8 cellular contexts compared by ENCODE assay signal in genomic region chr16:637081-638018, GRCh38. TPM values are rescaled to one million over a fixed set of nuclear protein-coding genes. Genes with fewer than 3 reads are reported as not detected.
DNase-seq lines count a peak whose midpoint lies in the region; ATAC-seq, FAIRE-seq and TF ChIP-seq lines count a peak whose summit lies in the region.

No MANE protein-coding gene starts in this region.

- H3K9me3 ChIP-seq in IMR-90 (ENCODE audit: control insufficient read depth, insufficient read depth, low read length): no peaks in the 10 kb centered on the region

- H2BK15ac ChIP-seq in IMR-90 (ENCODE audit: low read depth, low read length): no peak overlapping the region

- no peak overlapping the region; the same call in 1 of the 2 replicates for H3K27ac ChIP-seq in IMR-90 (ENCODE audit: insufficient read depth, low read length)

- no peak overlapping the region for H3K56ac ChIP-seq in IMR-90 (ENCODE audit: extremely low read depth, insufficient read depth, low read length)

- peak overlapping the region; percentile 32; the same call in 1 of the 2 replicates for H4K5ac ChIP-seq in IMR-90 (ENCODE audit: low read depth, low read length)

- H2AK9ac ChIP-seq in IMR-90 (replicated peaks; ENCODE audit: low read depth, low read length, poor library complexity): peak overlapping the region; percentile 47

- H4K91ac ChIP-seq in IMR-90 (ENCODE audit: insufficient read depth, low read depth, low read length): no peak overlapping the region

- CTCF ChIA-PET in IMR-90 (lab: Yijun Ruan, JAX): no interaction called here

- in situ Hi-C loops in IMR-90 (cut with MboI; ENCODE audit: low sequenced_read_pairs): no loop called here

- H2BK120ac ChIP-seq in IMR-90 (ENCODE audit: low read depth, low read length): no peak overlapping the region

- peaks cover 12% of the 10 kb centered on the region; the same call in 1 of the 2 replicates for H3K36me3 ChIP-seq in IMR-90 (ENCODE audit: control insufficient read depth, insufficient read depth, low read length)

- FAIRE-seq in D721Med (lab: Jason Lieb, UNC): no peak

- H3K4me2 ChIP-seq in IMR-90 (ENCODE audit: low read depth, low read length): peak overlapping the region; percentile 89

- peaks cover 8% of the 10 kb centered on the region; the same call in 1 of the 2 replicates for H3K9me1 ChIP-seq in IMR-90 (ENCODE audit: insufficient read depth, low read length)

- intact Hi-C loops in IMR-90 (cut with micrococcal nuclease): loop anchor here (2.0 to 5.0 kb wide), 2 partner anchors 49 to 110 kb away; partner anchors contain the start of gene CAPN15

- ATAC-seq in IMR-90 (ENCODE audit: low read depth) (peak; percentile 70), left lobe of liver (peak; percentile 75), GM19035 (IDR thresholded peaks at IDR 0.05; ENCODE audit: unreplicated experiment) (no peak), HG03378 (IDR thresholded peaks at IDR 0.05; ENCODE audit: unreplicated experiment) (no peak)

- no TSS peak for BruUV-seq in IMR-90 (replicated peaks; lab: Mats Ljungman, UMichigan)

- peak; percentile 99 for DNase-seq in D721Med (ENCODE audit: insufficient read length, low spot score)
- DNase-seq in IMR-90: peak; percentile 81
- DNase-seq in activated CD4-positive, alpha-beta T cell treated with anti-CD3 and anti-CD28 coated beads for 24 hours (ENCODE audit: low read depth in 2 of 2): peak; percentile 84 to 86
- DNase-seq in choroid plexus epithelial cell (ENCODE audit: low read depth): peak; percentile 92
- DNase-seq in left lobe of liver (ENCODE audit: low spot score): no peak
- peak; percentile 88 for DNase-seq in stimulated activated CD4-positive, alpha-beta T cell treated with anti-CD3 and anti-CD28 coated beads, Interleukin-1b, Interleukin-23, amount 100 ng/mL, for 48 hours

- H4K8ac ChIP-seq in IMR-90 (ENCODE audit: low read depth in 2 of 2, low read length in 2 of 2): peak overlapping the region in 1 of 2 experiments; percentile 70; a peak in 1 of 4 replicates

- WGBS in IMR-90 (ENCODE audit: extremely low coverage in 2 of 2, insufficient read length in 1 of 2), 2 experiments: 29% methylated on average over 15 of the region's 53 CpGs; no CpG with 5 or more reads in 1 of the 2 experiments

- H2AK5ac ChIP-seq in IMR-90 (ENCODE audit: low read depth, low read length): 0 out of 2 replicates have a peak overlapping the region, but pooled peaks have one; percentile 11

- TF ChIP-seq CTCF in D721Med (IDR thresholded peaks at IDR 0.05; ENCODE audit: insufficient read depth, missing control alignments) (no peak), IMR-90 (conservative IDR thresholded peaks at IDR 0.05; ENCODE audit: low read depth, low read length) (no peak), choroid plexus epithelial cell (conservative IDR thresholded peaks at IDR 0.05; ENCODE audit: low read depth, low read length) (no peak)

- H4K20me1 ChIP-seq in IMR-90 (ENCODE audit: insufficient read depth, low read length): peaks cover 4% of the 10 kb centered on the region

- POLR2A ChIA-PET in IMR-90 (lab: Charles Lee; ENCODE audit: unreplicated experiment): no interaction called here

- peak overlapping the region; percentile 93; the same call in 1 of the 2 replicates for H3K9ac ChIP-seq in IMR-90 (ENCODE audit: low read depth, low read length)

- peaks cover 0 to 27% of the 10 kb centered on the region in 2 experiments; a peak in 2 of 4 replicates for H3K79me1 ChIP-seq in IMR-90 (ENCODE audit: low read depth in 1 of 2, low read length in 2 of 2)

- dilution Hi-C loops in IMR-90 (cut with HindIII; ENCODE audit: low sequenced_read_pairs, unreplicated experiment): no loop called here

- H2AFZ ChIP-seq in IMR-90 (replicated peaks; ENCODE audit: low read length, poor library complexity): peak overlapping the region; percentile 100

- no peak overlapping the region for H3K18ac ChIP-seq in IMR-90 (ENCODE audit: low read depth, low read length)

- H2BK20ac ChIP-seq in IMR-90 (ENCODE audit: low read depth, low read length): no peak overlapping the region

- H3K27me3 ChIP-seq in IMR-90 (ENCODE audit: control insufficient read depth, insufficient read depth, low read length): no peaks in the 10 kb centered on the region

- no peak for TF ChIP-seq POLR2A in IMR-90 (IDR thresholded peaks at IDR 0.05; ENCODE audit: low read depth, low read length)

- H3K23ac ChIP-seq in IMR-90 (ENCODE audit: low read depth, low read length): no peak overlapping the region

- peak overlapping the region; percentile 97 for H3K4me3 ChIP-seq in IMR-90 (ENCODE audit: insufficient read depth, low read depth, low read length)
- H3K4me3 ChIP-seq in choroid plexus epithelial cell (ENCODE audit: low read depth, low read length): peak overlapping the region; percentile 87

- no peak for TF ChIP-seq RAD21 in IMR-90 (IDR thresholded peaks at IDR 0.05; ENCODE audit: low read length)

- peak overlapping the region; percentile 69 for H3K4ac ChIP-seq in IMR-90 (ENCODE audit: low read depth, low read length)

- peaks cover 11% of the 10 kb centered on the region for H3K4me1 ChIP-seq in IMR-90 (ENCODE audit: control insufficient read depth, insufficient read depth, low read length)

- no peak overlapping the region for H3K14ac ChIP-seq in IMR-90 (replicated peaks; ENCODE audit: low read depth, low read length)

- H2BK5ac ChIP-seq in IMR-90 (ENCODE audit: low read depth, low read length, poor library complexity, severe bottlenecking): peak overlapping the region; percentile 97

TF ChIP-seq in IMR-90, 13 proteins besides CTCF, POLR2A, EP300 and RAD21:
- TF ChIP-seq SMC3 (IDR thresholded peaks at IDR 0.05; ENCODE audit: low read depth, low read length) (no peak), ELK1 (IDR thresholded peaks at IDR 0.05; ENCODE audit: borderline replicate concordance, low read depth, low read length) (no peak), RFX5 (IDR thresholded peaks at IDR 0.05; ENCODE audit: low read depth, low read length) (no peak), CHD1 (IDR thresholded peaks at IDR 0.05; ENCODE audit: low read depth, low read length) (no peak), MAZ (IDR thresholded peaks at IDR 0.05; ENCODE audit: borderline replicate concordance, low read depth, low read length) (no peak), BHLHE40 (IDR thresholded peaks at IDR 0.05; ENCODE audit: low read depth, low read length) (no peak), MAFK (IDR thresholded peaks at IDR 0.05; ENCODE audit: low read depth, low read length) (no peak), USF2 (IDR thresholded peaks at IDR 0.05; ENCODE audit: low read depth, low read length) (no peak), NFE2L2 (IDR thresholded peaks at IDR 0.05; ENCODE audit: low read depth, low read length) (no peak), CEBPB (IDR thresholded peaks at IDR 0.05; ENCODE audit: low read depth, low read length) (no peak), RCOR1 (IDR thresholded peaks at IDR 0.05; ENCODE audit: insufficient replicate concordance, low read length) (no peak), MXI1 (IDR thresholded peaks at IDR 0.05; ENCODE audit: borderline replicate concordance, low read depth, low read length) (no peak), FOS (IDR thresholded peaks at IDR 0.05; ENCODE audit: low read depth, low read length) (no peak)

RNA-seq across cellular contexts. Expression of gene METTL26, which starts 1.2 kb away (rescaled TPM):
- total RNA-seq in IMR-90 (2012; rRNA removed) (40.8 and 46.8 TPM in 2 replicates), left lobe of liver (33.2 TPM)
- polyA plus RNA-seq in IMR-90 (2012; rRNA removed): 128 and 184 TPM in 2 replicates
- 259 and 357 TPM in 2 replicates for polyA plus RNA-seq in IMR-90 (2012; cell fraction: cytosol; rRNA removed)
- polyA plus RNA-seq in IMR-90 (2012; cell fraction: nucleus; rRNA removed; ENCODE audit: low replicate concordance): 117 and 422 TPM in 2 replicates

RNA-seq across cellular contexts. Expression of gene MCRIP2, which starts 4.3 kb away (rescaled TPM):
- 6.3 and 8.6 TPM in 2 replicates for total RNA-seq in IMR-90 (2012; rRNA removed)
- polyA plus RNA-seq in IMR-90 (2012; rRNA removed): 19.6 and 27.9 TPM in 2 replicates
- 25.3 and 26.7 TPM in 2 replicates for polyA plus RNA-seq in IMR-90 (2012; cell fraction: cytosol; rRNA removed)
- polyA plus RNA-seq in IMR-90 (2012; cell fraction: nucleus; rRNA removed; ENCODE audit: low replicate concordance): 21.2 and 46.6 TPM in 2 replicates
- total RNA-seq in left lobe of liver: 101 TPM

RNA-seq across cellular contexts. Expression of gene WFIKKN1, which starts 6.6 kb away (rescaled TPM):
- total RNA-seq in IMR-90 (2012; rRNA removed) (not detected in 2 replicates), left lobe of liver (0.96 TPM)
- 0.10 and 0.23 TPM in 2 replicates for polyA plus RNA-seq in IMR-90 (2012; rRNA removed)
- 0.08 and 0.24 TPM in 2 replicates for polyA plus RNA-seq in IMR-90 (2012; cell fraction: cytosol; rRNA removed)
- polyA plus RNA-seq in IMR-90 (2012; cell fraction: nucleus; rRNA removed; ENCODE audit: low replicate concordance): 0.44 and 2.5 TPM in 2 replicates

RNA-seq across cellular contexts. Expression of gene WDR90, which starts 11.8 kb away (rescaled TPM):
- total RNA-seq in IMR-90 (2012; rRNA removed) (1.4 and 1.7 TPM in 2 replicates), left lobe of liver (17.2 TPM)
- polyA plus RNA-seq in IMR-90 (2012; rRNA removed): 18.7 and 21.7 TPM in 2 replicates
- 7.5 and 8.1 TPM in 2 replicates for polyA plus RNA-seq in IMR-90 (2012; cell fraction: cytosol; rRNA removed)
- 118 and 402 TPM in 2 replicates for polyA plus RNA-seq in IMR-90 (2012; cell fraction: nucleus; rRNA removed; ENCODE audit: low replicate concordance)

RNA-seq across cellular contexts. Expression of gene RHOT2, which starts 30.6 kb away (rescaled TPM):
- total RNA-seq in IMR-90 (2012; rRNA removed): 20.0 and 20.3 TPM in 2 replicates
- polyA plus RNA-seq in IMR-90 (2012; rRNA removed): 181 and 228 TPM in 2 replicates
- 70.1 and 99.5 TPM in 2 replicates for polyA plus RNA-seq in IMR-90 (2012; cell fraction: cytosol; rRNA removed)
- polyA plus RNA-seq in IMR-90 (2012; cell fraction: nucleus; rRNA removed; ENCODE audit: low replicate concordance): 1,124 and 3,095 TPM in 2 replicates
- 57.9 TPM for total RNA-seq in left lobe of liver

Comparison
In these comparisons a context has a peak if more than half of its experiments do, and no peak if none do; other contexts are left out.
1. ATAC-seq: peak in IMR-90 (single experiment) and left lobe of liver (single experiment); none in GM19035 (single experiment) and HG03378 (single experiment).
2. RNA of gene MCRIP2, which starts 4.3 kb away (total RNA-seq): 101 TPM in left lobe of liver (single experiment); 6.3 to 8.6 TPM in IMR-90; every median in the first group is over 10 times any median in the second.